In genomic region chr13:110638814-110639806, GRCh38 we compare ENCODE assay signal across 21 cellular contexts. TPM values are rescaled to one million over a fixed set of nuclear protein-coding genes. Genes with fewer than 3 reads are reported as not detected.
A peak's percentile ranks its signal among the peaks of the same experiment; 100 is the strongest.
DNase-seq lines count a peak whose midpoint lies in the region; ATAC-seq and TF ChIP-seq lines count a peak whose summit lies in the region.
"Had no signal": no experiment of that assay in that cellular context is flagged by ENCODE, and none has a peak within 500 bp of the region (broad histone marks: within the 10 kb centered on the region; RNA-seq: fewer than 3 reads in every experiment).

No MANE protein-coding gene starts in this region.

- H3K4me1 Mint-ChIP-seq in activated naive CD4-positive, alpha-beta T cell treated with anti-CD3 and anti-CD28 coated beads, Interleukin-2, amount 50 U/mL, for 24 hours, result no peaks in the 10 kb centered on the region
- H3K4me1 Mint-ChIP-seq in activated naive CD4-positive, alpha-beta T cell treated with anti-CD3 and anti-CD28 coated beads for 36 hours (ENCODE audit: low read depth), result no peaks in the 10 kb centered on the region
- H3K4me1 Mint-ChIP-seq in endothelial cell (ENCODE audit: unreplicated experiment) (peaks cover 12% of the 10 kb centered on the region), progenitor cell of endocrine pancreas (ENCODE audit: low read depth) (peaks cover 8% of the 10 kb centered on the region), HFFc6 (ENCODE audit: low read depth) (peaks cover 7% of the 10 kb centered on the region; the same call in 1 of the 2 replicates)
- H3K4me1 Mint-ChIP-seq: T-cell had no signal

- no peaks in the 10 kb centered on the region for H3K9me3 Mint-ChIP-seq in activated naive CD4-positive, alpha-beta T cell treated with anti-CD3 and anti-CD28 coated beads, Interleukin-2, amount 50 U/mL, for 24 hours
- no peaks in the 10 kb centered on the region for H3K9me3 Mint-ChIP-seq in activated naive CD4-positive, alpha-beta T cell treated with anti-CD3 and anti-CD28 coated beads for 36 hours
- H3K9me3 Mint-ChIP-seq in endothelial cell (ENCODE audit: unreplicated experiment) (no peaks in the 10 kb centered on the region), progenitor cell of endocrine pancreas (ENCODE audit: low read depth) (no peaks in the 10 kb centered on the region), HFFc6 (no peaks in the 10 kb centered on the region)
- H3K9me3 Mint-ChIP-seq: T-cell had no signal

- ATAC-seq in HG03175 (IDR thresholded peaks at IDR 0.05; ENCODE audit: unreplicated experiment), result no peak
- no peak for ATAC-seq in activated CD4-positive, CD25-positive, alpha-beta regulatory T cell treated with anti-CD3 and anti-CD28 coated beads, Interleukin-2, amount 50 U/mL, for 24 hours
- ATAC-seq: foreskin keratinocyte, mucosa of descending colon, right cardiac atrium, T-cell had no signal

- intact Hi-C loops in activated naive CD4-positive, alpha-beta T cell treated with anti-CD3 and anti-CD28 coated beads for 36 hours (cut with micrococcal nuclease), result no loop called here

- no peaks in the 10 kb centered on the region for H3K27me3 Mint-ChIP-seq in activated naive CD4-positive, alpha-beta T cell treated with anti-CD3 and anti-CD28 coated beads, Interleukin-2, amount 50 U/mL, for 24 hours
- no peaks in the 10 kb centered on the region for H3K27me3 Mint-ChIP-seq in activated naive CD4-positive, alpha-beta T cell treated with anti-CD3 and anti-CD28 coated beads for 36 hours (ENCODE audit: low read depth)
- H3K27me3 Mint-ChIP-seq in endothelial cell (ENCODE audit: unreplicated experiment) (peaks cover 12% of the 10 kb centered on the region), progenitor cell of endocrine pancreas (no peaks in the 10 kb centered on the region), HFFc6 (ENCODE audit: insufficient read depth) (peaks cover 5% of the 10 kb centered on the region)
- H3K27me3 Mint-ChIP-seq: T-cell had no signal

- TF ChIP-seq CTCF in endothelial cell (IDR thresholded peaks at IDR 0.05; ENCODE audit: unreplicated experiment), result no peak
- no peak for TF ChIP-seq CTCF in progenitor cell of endocrine pancreas (IDR thresholded peaks at IDR 0.05; ENCODE audit: unreplicated experiment)
- no peak for TF ChIP-seq CTCF in HFFc6 (IDR thresholded peaks at IDR 0.05)

- peak overlapping the region; percentile 43 for H3K27ac Mint-ChIP-seq in activated naive CD4-positive, alpha-beta T cell treated with anti-CD3 and anti-CD28 coated beads, Interleukin-2, amount 50 U/mL, for 24 hours
- H3K27ac Mint-ChIP-seq in activated naive CD4-positive, alpha-beta T cell treated with anti-CD3 and anti-CD28 coated beads for 36 hours, result no peak overlapping the region
- H3K27ac Mint-ChIP-seq in endothelial cell (ENCODE audit: unreplicated experiment) (peak overlapping the region; percentile 45), progenitor cell of endocrine pancreas (peak overlapping the region; percentile 85), HFFc6 (no peak overlapping the region)

- peaks cover 3% of the 10 kb centered on the region for H3K36me3 Mint-ChIP-seq in activated naive CD4-positive, alpha-beta T cell treated with anti-CD3 and anti-CD28 coated beads, Interleukin-2, amount 50 U/mL, for 24 hours
- peaks cover 19% of the 10 kb centered on the region for H3K36me3 Mint-ChIP-seq in activated naive CD4-positive, alpha-beta T cell treated with anti-CD3 and anti-CD28 coated beads for 36 hours (ENCODE audit: low read depth)
- peaks cover 49% of the 10 kb centered on the region for H3K36me3 Mint-ChIP-seq in endothelial cell (ENCODE audit: low read depth, unreplicated experiment)
- H3K36me3 Mint-ChIP-seq in progenitor cell of endocrine pancreas (ENCODE audit: insufficient read depth), result peaks cover 27% of the 10 kb centered on the region
- peaks cover 30% of the 10 kb centered on the region for H3K36me3 Mint-ChIP-seq in HFFc6 (ENCODE audit: low read depth)

- H3K27ac ChIP-seq in SK-N-MC, result 0 out of 2 replicates have a peak overlapping the region, but pooled peaks have one; percentile 25
- H3K27ac ChIP-seq: foreskin keratinocyte had no signal

- no peaks in the 10 kb centered on the region for H3K9me3 ChIP-seq in SK-N-MC (ENCODE audit: low read depth, low read length)
- H3K9me3 ChIP-seq: mucosa of descending colon, upper lobe of left lung had no signal

- no peak overlapping the region for H3K4me3 ChIP-seq in SK-N-MC
- H3K4me3 ChIP-seq: mucosa of descending colon, upper lobe of left lung had no signal

- no peak overlapping the region for H3K9ac ChIP-seq in SK-N-MC (ENCODE audit: insufficient read length)

- CTCF ChIA-PET in activated naive CD4-positive, alpha-beta T cell treated with anti-CD3 and anti-CD28 coated beads for 36 hours (lab: Charles Lee), result interaction anchor here (0.5 to 0.6 kb wide), 2 partner anchors 608 to 642 kb away, joined by 3 to 5 read pairs; no protein-coding TSS in a partner anchor

- no peak overlapping the region for H3K4me3 Mint-ChIP-seq in activated naive CD4-positive, alpha-beta T cell treated with anti-CD3 and anti-CD28 coated beads, Interleukin-2, amount 50 U/mL, for 24 hours
- no peak overlapping the region for H3K4me3 Mint-ChIP-seq in activated naive CD4-positive, alpha-beta T cell treated with anti-CD3 and anti-CD28 coated beads for 36 hours
- H3K4me3 Mint-ChIP-seq in endothelial cell (ENCODE audit: unreplicated experiment) (peak overlapping the region; percentile 72), progenitor cell of endocrine pancreas (ENCODE audit: low read depth) (no peak overlapping the region), HFFc6 (no peak overlapping the region)
- H3K4me3 Mint-ChIP-seq: T-cell had no signal

- no peak for DNase-seq in activated naive CD4-positive, alpha-beta T cell treated with anti-CD3 and anti-CD28 coated beads for 36 hours
- DNase-seq in SK-N-MC (ENCODE audit: low read depth, low spot score) (no peak), endothelial cell (ENCODE audit: low spot score) (no peak), progenitor cell of endocrine pancreas (ENCODE audit: low spot score, unreplicated experiment) (no peak), HFFc6 (no peak)
- DNase-seq: activated effector memory CD4-positive, alpha-beta T cell treated with anti-CD3 and anti-CD28 coated beads, Interleukin-2, amount 50 U/mL, for 16 hours; C1 segment of cervical spinal cord; cortex of kidney; foreskin keratinocyte; kidney glomerular epithelial cell; mucosa of descending colon; NCI-H1694; NCI-H226; nucleus accumbens; right cardiac atrium; stimulated activated naive CD4-positive, alpha-beta T cell treated with Interleukin-2 at 50 U/mL for 16 hours; T-cell; upper lobe of left lung had no signal

- H3K36me3 ChIP-seq in SK-N-MC (ENCODE audit: insufficient read depth, low read length), result peaks cover 51% of the 10 kb centered on the region

RNA-seq across cellular contexts. Expression of gene NAXD, which starts 23.8 kb away (rescaled TPM):
- total RNA-seq in activated naive CD4-positive, alpha-beta T cell treated with anti-CD3 and anti-CD28 coated beads for 36 hours, result 10 to 100 TPM; 20.8 to 23.3 TPM
- total RNA-seq in endothelial cell (ENCODE audit: unreplicated experiment), result 28.7 TPM
- total RNA-seq in progenitor cell of endocrine pancreas, result 32.4 and 34.2 TPM in 2 replicates
- 10 to 100 TPM; 20.3 to 27.4 (median 22.8) TPM for total RNA-seq in HFFc6 (2021; fragmentation: NEBNext Ultra II Directional; extraction: Animal tissue kit (Norgen Biotek cat#: 25700))

Comparison
In these comparisons a context has a peak if more than half of its experiments do, and no peak if none do; other contexts are left out.
1. H3K27ac Mint-ChIP-seq: peak in activated naive CD4-positive, alpha-beta T cell treated with anti-CD3 and anti-CD28 coated beads, Interleukin-2, amount 50 U/mL, for 24 hours (single experiment), endothelial cell (single experiment) and progenitor cell of endocrine pancreas (single experiment); none in activated naive CD4-positive, alpha-beta T cell treated with anti-CD3 and anti-CD28 coated beads for 36 hours (single experiment) and HFFc6 (single experiment).